Comparison of ENCODE assay signal across 1 cellular context in the genomic region with DNA sequence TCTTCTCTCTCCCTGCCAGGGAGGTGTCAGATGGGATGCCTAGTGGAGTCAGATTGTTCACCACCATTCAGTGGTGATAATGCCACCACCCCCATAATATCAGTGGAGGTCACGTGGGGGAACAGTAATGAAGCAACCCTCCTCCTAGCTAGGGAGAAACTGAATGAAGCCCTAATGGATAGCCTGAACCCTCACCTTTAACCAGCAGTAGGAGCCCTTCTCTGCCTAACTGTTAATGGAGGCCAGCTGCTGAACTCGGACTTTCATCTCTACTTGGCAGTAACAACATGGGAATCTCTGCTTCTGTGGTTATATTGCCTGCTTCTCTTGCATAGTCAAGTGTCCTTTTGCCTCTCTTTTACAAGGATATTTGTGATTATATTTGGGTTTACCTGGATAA.
TF ChIP-seq lines count a peak whose summit lies in the region.

No MANE protein-coding gene starts in this region.

TF ChIP-seq in GM23338, 12 proteins besides CTCF, POLR2A, EP300 and RAD21 (continued from another document):
- TF ChIP-seq, protein P1, sequence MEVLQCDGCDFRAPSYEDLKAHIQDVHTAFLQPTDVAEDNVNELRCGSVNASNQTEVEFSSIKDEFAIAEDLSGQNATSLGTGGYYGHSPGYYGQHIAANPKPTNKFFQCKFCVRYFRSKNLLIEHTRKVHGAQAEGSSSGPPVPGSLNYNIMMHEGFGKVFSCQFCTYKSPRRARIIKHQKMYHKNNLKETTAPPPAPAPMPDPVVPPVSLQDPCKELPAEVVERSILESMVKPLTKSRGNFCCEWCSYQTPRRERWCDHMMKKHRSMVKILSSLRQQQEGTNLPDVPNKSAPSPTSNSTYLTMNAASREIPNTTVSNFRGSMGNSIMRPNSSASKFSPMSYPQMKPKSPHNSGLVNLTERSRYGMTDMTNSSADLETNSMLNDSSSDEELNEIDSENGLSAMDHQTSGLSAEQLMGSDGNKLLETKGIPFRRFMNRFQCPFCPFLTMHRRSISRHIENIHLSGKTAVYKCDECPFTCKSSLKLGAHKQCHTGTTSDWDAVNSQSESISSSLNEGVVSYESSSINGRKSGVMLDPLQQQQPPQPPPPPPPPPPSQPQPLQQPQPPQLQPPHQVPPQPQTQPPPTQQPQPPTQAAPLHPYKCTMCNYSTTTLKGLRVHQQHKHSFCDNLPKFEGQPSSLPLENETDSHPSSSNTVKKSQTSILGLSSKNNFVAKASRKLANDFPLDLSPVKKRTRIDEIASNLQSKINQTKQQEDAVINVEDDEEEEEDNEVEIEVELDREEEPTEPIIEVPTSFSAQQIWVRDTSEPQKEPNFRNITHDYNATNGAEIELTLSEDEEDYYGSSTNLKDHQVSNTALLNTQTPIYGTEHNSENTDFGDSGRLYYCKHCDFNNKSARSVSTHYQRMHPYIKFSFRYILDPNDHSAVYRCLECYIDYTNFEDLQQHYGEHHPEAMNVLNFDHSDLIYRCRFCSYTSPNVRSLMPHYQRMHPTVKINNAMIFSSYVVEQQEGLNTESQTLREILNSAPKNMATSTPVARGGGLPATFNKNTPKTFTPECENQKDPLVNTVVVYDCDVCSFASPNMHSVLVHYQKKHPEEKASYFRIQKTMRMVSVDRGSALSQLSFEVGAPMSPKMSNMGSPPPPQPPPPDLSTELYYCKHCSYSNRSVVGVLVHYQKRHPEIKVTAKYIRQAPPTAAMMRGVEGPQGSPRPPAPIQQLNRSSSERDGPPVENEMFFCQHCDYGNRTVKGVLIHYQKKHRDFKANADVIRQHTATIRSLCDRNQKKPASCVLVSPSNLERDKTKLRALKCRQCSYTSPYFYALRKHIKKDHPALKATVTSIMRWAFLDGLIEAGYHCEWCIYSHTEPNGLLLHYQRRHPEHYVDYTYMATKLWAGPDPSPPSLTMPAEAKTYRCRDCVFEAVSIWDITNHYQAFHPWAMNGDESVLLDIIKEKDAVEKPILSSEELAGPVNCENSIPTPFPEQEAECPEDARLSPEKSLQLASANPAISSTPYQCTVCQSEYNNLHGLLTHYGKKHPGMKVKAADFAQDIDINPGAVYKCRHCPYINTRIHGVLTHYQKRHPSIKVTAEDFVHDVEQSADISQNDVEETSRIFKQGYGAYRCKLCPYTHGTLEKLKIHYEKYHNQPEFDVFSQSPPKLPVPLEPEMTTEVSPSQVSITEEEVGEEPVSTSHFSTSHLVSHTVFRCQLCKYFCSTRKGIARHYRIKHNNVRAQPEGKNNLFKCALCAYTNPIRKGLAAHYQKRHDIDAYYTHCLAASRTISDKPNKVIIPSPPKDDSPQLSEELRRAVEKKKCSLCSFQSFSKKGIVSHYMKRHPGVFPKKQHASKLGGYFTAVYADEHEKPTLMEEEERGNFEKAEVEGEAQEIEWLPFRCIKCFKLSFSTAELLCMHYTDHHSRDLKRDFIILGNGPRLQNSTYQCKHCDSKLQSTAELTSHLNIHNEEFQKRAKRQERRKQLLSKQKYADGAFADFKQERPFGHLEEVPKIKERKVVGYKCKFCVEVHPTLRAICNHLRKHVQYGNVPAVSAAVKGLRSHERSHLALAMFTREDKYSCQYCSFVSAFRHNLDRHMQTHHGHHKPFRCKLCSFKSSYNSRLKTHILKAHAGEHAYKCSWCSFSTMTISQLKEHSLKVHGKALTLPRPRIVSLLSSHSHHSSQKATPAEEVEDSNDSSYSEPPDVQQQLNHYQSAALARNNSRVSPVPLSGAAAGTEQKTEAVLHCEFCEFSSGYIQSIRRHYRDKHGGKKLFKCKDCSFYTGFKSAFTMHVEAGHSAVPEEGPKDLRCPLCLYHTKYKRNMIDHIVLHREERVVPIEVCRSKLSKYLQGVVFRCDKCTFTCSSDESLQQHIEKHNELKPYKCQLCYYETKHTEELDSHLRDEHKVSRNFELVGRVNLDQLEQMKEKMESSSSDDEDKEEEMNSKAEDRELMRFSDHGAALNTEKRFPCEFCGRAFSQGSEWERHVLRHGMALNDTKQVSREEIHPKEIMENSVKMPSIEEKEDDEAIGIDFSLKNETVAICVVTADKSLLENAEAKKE (CRISPR knock-in tag; IDR thresholded peaks at IDR 0.05): no peak
- TF ChIP-seq EZH2 (IDR thresholded peaks at IDR 0.05; ENCODE audit: low read depth, unreplicated experiment): no peak
- no peak for TF ChIP-seq STAT1 (IDR thresholded peaks at IDR 0.05; ENCODE audit: unreplicated experiment)
- TF ChIP-seq POLR2AphosphoS5 (IDR thresholded peaks at IDR 0.05; ENCODE audit: low read depth): no peak
- TF ChIP-seq, protein P2, sequence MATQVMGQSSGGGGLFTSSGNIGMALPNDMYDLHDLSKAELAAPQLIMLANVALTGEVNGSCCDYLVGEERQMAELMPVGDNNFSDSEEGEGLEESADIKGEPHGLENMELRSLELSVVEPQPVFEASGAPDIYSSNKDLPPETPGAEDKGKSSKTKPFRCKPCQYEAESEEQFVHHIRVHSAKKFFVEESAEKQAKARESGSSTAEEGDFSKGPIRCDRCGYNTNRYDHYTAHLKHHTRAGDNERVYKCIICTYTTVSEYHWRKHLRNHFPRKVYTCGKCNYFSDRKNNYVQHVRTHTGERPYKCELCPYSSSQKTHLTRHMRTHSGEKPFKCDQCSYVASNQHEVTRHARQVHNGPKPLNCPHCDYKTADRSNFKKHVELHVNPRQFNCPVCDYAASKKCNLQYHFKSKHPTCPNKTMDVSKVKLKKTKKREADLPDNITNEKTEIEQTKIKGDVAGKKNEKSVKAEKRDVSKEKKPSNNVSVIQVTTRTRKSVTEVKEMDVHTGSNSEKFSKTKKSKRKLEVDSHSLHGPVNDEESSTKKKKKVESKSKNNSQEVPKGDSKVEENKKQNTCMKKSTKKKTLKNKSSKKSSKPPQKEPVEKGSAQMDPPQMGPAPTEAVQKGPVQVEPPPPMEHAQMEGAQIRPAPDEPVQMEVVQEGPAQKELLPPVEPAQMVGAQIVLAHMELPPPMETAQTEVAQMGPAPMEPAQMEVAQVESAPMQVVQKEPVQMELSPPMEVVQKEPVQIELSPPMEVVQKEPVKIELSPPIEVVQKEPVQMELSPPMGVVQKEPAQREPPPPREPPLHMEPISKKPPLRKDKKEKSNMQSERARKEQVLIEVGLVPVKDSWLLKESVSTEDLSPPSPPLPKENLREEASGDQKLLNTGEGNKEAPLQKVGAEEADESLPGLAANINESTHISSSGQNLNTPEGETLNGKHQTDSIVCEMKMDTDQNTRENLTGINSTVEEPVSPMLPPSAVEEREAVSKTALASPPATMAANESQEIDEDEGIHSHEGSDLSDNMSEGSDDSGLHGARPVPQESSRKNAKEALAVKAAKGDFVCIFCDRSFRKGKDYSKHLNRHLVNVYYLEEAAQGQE (IDR thresholded peaks at IDR 0.05; ENCODE audit: unreplicated experiment): no peak
- TF ChIP-seq, protein P3, sequence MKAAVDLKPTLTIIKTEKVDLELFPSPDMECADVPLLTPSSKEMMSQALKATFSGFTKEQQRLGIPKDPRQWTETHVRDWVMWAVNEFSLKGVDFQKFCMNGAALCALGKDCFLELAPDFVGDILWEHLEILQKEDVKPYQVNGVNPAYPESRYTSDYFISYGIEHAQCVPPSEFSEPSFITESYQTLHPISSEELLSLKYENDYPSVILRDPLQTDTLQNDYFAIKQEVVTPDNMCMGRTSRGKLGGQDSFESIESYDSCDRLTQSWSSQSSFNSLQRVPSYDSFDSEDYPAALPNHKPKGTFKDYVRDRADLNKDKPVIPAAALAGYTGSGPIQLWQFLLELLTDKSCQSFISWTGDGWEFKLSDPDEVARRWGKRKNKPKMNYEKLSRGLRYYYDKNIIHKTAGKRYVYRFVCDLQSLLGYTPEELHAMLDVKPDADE (IDR thresholded peaks at IDR 0.05): no peak
- no peak for TF ChIP-seq NANOG (IDR thresholded peaks at IDR 0.05; ENCODE audit: borderline replicate concordance)
- TF ChIP-seq JUNB (IDR thresholded peaks at IDR 0.05; ENCODE audit: unreplicated experiment): no peak
- TF ChIP-seq ZNF331 (CRISPR knock-in tag; IDR thresholded peaks at IDR 0.05; ENCODE audit: low read depth): no peak
- no peak for TF ChIP-seq ZNF114 (CRISPR knock-in tag; IDR thresholded peaks at IDR 0.05)
